Comparison of ENCODE assay signal across 9 cellular contexts in genomic region chr6:26159417-26160273, GRCh38.
A peak's percentile ranks its signal among the peaks of the same experiment; 100 is the strongest.
DNase-seq lines count a peak whose midpoint lies in the region; FAIRE-seq and TF ChIP-seq lines count a peak whose summit lies in the region.
"Had no signal": no experiment of that assay in that cellular context is flagged by ENCODE, and none has a peak within 500 bp of the region (broad histone marks: within the 10 kb centered on the region; RNA-seq: fewer than 3 reads in every experiment).

No MANE protein-coding gene starts in this region.

- no peak overlapping the region for H2AFZ ChIP-seq in keratinocyte (ENCODE audit: control insufficient read depth, low read length)

- H3K27me3 ChIP-seq in adrenal gland (no peaks in the 10 kb centered on the region), keratinocyte (ENCODE audit: control insufficient read depth, extremely low read depth, insufficient read depth, low read length) (no peaks in the 10 kb centered on the region), subcutaneous abdominal adipose tissue (ENCODE audit: control insufficient read depth in 5 of 5, insufficient read depth in 4 of 5, low read length in 5 of 5) (no peaks in the 10 kb centered on the region)

- no peaks in the 10 kb centered on the region for H4K20me1 ChIP-seq in keratinocyte (ENCODE audit: control insufficient read depth, extremely low read depth, insufficient read depth, low read length)

- no peaks in the 10 kb centered on the region for H3K9me1 ChIP-seq in keratinocyte (ENCODE audit: control insufficient read depth, extremely low read depth, insufficient read depth, low read length)

- intact Hi-C loops in adrenal gland (cut with DNase I), result no loop called here

- H3K27ac ChIP-seq in adrenal gland (peak overlapping the region in 4 of 5 donors; percentile 92 to 97 (median 95)), keratinocyte (ENCODE audit: control insufficient read depth, insufficient read depth, low read length) (peak overlapping the region; percentile 96), subcutaneous abdominal adipose tissue (ENCODE audit: low read depth, low read length) (no peak overlapping the region)

- H3K79me2 ChIP-seq in keratinocyte (ENCODE audit: control insufficient read depth, insufficient read depth, low read length), result peaks cover 8% of the 10 kb centered on the region

- DNase-seq in NCI-H2107 treated with DMSO at 0.1 percent for 48 hours (lab: John Stamatoyannopoulos, UW; ENCODE audit: unreplicated experiment) (peak; percentile 38), NCI-H2107 (lab: John Stamatoyannopoulos, UW) (no peak), NCI-H146 (lab: John Stamatoyannopoulos, UW) (peak; percentile 64), adrenal gland (no peak), keratinocyte (ENCODE audit: low read depth, low spot score) (no peak), mesenteric fat pad (ENCODE audit: low spot score) (no peak)
- no peak for DNase-seq in NK-92 treated with Interleukin-12 subunit alpha and Interleukin-12 subunit beta, amount 100 ng/mL, for 24 hours (lab: John Stamatoyannopoulos, UW)

- 16 to 25% (median 21%) methylated on average over 12 of the region's 12 CpGs for WGBS in adrenal gland, 4 donors

- H3K4me3 ChIP-seq in adrenal gland (peak overlapping the region in 3 of 4 donors; percentile 28 to 72 (median 41)), keratinocyte (ENCODE audit: control insufficient read depth in 2 of 3, extremely low read depth in 1 of 3, insufficient read depth in 2 of 3, low read depth in 1 of 3, low read length in 3 of 3) (peak overlapping the region; percentile 68 to 85 (median 79)), subcutaneous abdominal adipose tissue (ENCODE audit: low read depth in 1 of 5, low read length in 5 of 5) (peak overlapping the region; percentile 85 to 93 (median 88))

- H3K4me1 ChIP-seq in adrenal gland (replicated peaks in 1 of 2) (peaks cover 6 to 13% of the 10 kb centered on the region in 2 donors), keratinocyte (ENCODE audit: control insufficient read depth, extremely low read depth, insufficient read depth, low read length) (peaks cover 16% of the 10 kb centered on the region), subcutaneous abdominal adipose tissue (ENCODE audit: control insufficient read depth in 5 of 5, insufficient read depth in 5 of 5, low read length in 5 of 5) (peaks cover 0 to 41% (median 36%) of the 10 kb centered on the region in 5 donors)

- no peaks in the 10 kb centered on the region for H3K36me3 ChIP-seq in adrenal gland (replicated peaks in 1 of 2)
- H3K36me3 ChIP-seq in keratinocyte (ENCODE audit: control insufficient read depth in 2 of 2, extremely low read depth in 1 of 2, insufficient read depth in 2 of 2, low read length in 2 of 2), result no peaks in the 10 kb centered on the region
- no peaks in the 10 kb centered on the region for H3K36me3 ChIP-seq in subcutaneous abdominal adipose tissue (ENCODE audit: control insufficient read depth in 5 of 5, insufficient read depth in 5 of 5, low read length in 5 of 5)

- dilution Hi-C loops in keratinocyte (cut with MboI; ENCODE audit: extremely low pct_ligation_motif_present, low sequenced_read_pairs), result no loop called here

- FAIRE-seq in keratinocyte (lab: Jason Lieb, UNC), result no peak
- FAIRE-seq: G401.6 had no signal

- TF ChIP-seq CTCF in adrenal gland (IDR thresholded peaks at IDR 0.05) (no peak), keratinocyte (optimal IDR thresholded peaks at IDR 0.05 in 1 of 3, IDR thresholded peaks at IDR 0.05 in 1 of 3, conservative IDR thresholded peaks at IDR 0.05 in 1 of 3; ENCODE audit: extremely low read depth in 1 of 3, insufficient read depth in 2 of 3, low read length in 3 of 3) (no peak)

- H3K9ac ChIP-seq in keratinocyte (ENCODE audit: control insufficient read depth, extremely low read depth, insufficient read depth, low read length) (peak overlapping the region; percentile 78), subcutaneous abdominal adipose tissue (ENCODE audit: low read length in 5 of 5) (peak overlapping the region in 3 of 5 donors; percentile 9 to 68 (median 56))

- peak; percentile 15 to 63 for TF ChIP-seq POLR2A in adrenal gland (IDR thresholded peaks at IDR 0.05)

- peak overlapping the region; percentile 87 for H3K4me2 ChIP-seq in keratinocyte (ENCODE audit: control insufficient read depth, extremely low read depth, insufficient read depth, low read depth, low read length)

- H3K9me3 ChIP-seq in adrenal gland (replicated peaks in 1 of 3), result no peaks in the 10 kb centered on the region
- no peaks in the 10 kb centered on the region for H3K9me3 ChIP-seq in keratinocyte (ENCODE audit: control insufficient read depth, low read depth, low read length)
- H3K9me3 ChIP-seq in subcutaneous abdominal adipose tissue (ENCODE audit: control insufficient read depth in 5 of 5, low read length in 5 of 5), result no peaks in the 10 kb centered on the region

Comparison
In these comparisons a context has a peak if more than half of its experiments do, and no peak if none do; other contexts are left out.
1. DNase-seq: peak in NCI-H2107 treated with DMSO at 0.1 percent for 48 hours (single experiment) and NCI-H146 (single experiment); none in NCI-H2107 (single experiment), adrenal gland (0 of 7), keratinocyte (single experiment), NK-92 treated with Interleukin-12 subunit alpha and Interleukin-12 subunit beta, amount 100 ng/mL, for 24 hours (single experiment) and mesenteric fat pad (single experiment).
2. Peak in every context shown above with its lines, with median percentiles within 50 percentile points of each other: H3K4me3 ChIP-seq.